Comparison of ENCODE assay signal across 14 cellular contexts in the genomic region with DNA sequence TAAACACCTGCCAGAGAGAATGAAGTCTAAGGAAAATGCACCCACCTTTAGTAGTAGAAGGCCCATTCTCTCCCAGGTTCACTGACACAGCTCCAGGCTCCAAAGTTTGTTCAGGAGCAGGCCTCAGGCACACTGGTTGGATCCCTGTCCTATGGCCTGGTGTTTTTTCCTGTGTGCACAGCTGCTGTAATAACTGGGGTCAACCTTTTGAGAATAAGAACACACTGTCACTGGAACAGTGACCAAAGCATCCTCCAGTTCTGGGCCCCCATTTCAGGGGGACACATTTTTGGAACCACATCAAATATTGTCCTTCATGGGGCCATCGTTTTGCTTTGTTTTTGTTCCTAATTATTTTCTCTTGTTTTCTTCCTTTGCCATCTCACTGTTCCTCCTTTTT.
DNase-seq lines count a peak whose midpoint lies in the region; ATAC-seq and TF ChIP-seq lines count a peak whose summit lies in the region.
"Had no signal": no experiment of that assay in that cellular context is flagged by ENCODE, and none has a peak within 500 bp of the region (broad histone marks: within the 10 kb centered on the region; RNA-seq: fewer than 3 reads in every experiment).

No MANE protein-coding gene starts in this region.

- 0% methylated on average over 1 of the region's 1 CpG for WGBS in mammary epithelial cell (ENCODE audit: low coverage, missing lambda C conversion rate)

- no peaks in the 10 kb centered on the region for H3K9me3 ChIP-seq in breast epithelium
- no peaks in the 10 kb centered on the region for H3K9me3 ChIP-seq in mammary epithelial cell (replicated peaks; ENCODE audit: insufficient read depth, low read length)
- no peaks in the 10 kb centered on the region for H3K9me3 ChIP-seq in vagina

- dilution Hi-C loops in mammary epithelial cell (cut with HindIII; ENCODE audit: low sequenced_read_pairs) = no loop called here

- in situ Hi-C loops in mammary epithelial cell (cut with MboI; ENCODE audit: low sequenced_read_pairs in 2 of 2) = no loop called here

- H2AFZ ChIP-seq in mammary epithelial cell (ENCODE audit: low read depth, low read length) = no peak overlapping the region

- H3K27me3 ChIP-seq in breast epithelium (no peaks in the 10 kb centered on the region), mammary epithelial cell (ENCODE audit: insufficient read depth, low read length) (no peaks in the 10 kb centered on the region), vagina (no peaks in the 10 kb centered on the region)
- H3K27me3 ChIP-seq: BLaER1 treated with 17β-estradiol and CSF1 and Interleukin-3, amounts not matched to agents 10 nM and 100 nM had no signal

- TF ChIP-seq POLR2A in breast epithelium (IDR thresholded peaks at IDR 0.05) = no peak
- no peak for TF ChIP-seq POLR2A in vagina (IDR thresholded peaks at IDR 0.05)

- TF ChIP-seq CTCF in breast epithelium (IDR thresholded peaks at IDR 0.05) = no peak
- no peak for TF ChIP-seq CTCF in mammary epithelial cell (conservative IDR thresholded peaks at IDR 0.05 in 1 of 2, IDR thresholded peaks at IDR 0.05 in 1 of 2; ENCODE audit: extremely low read depth in 1 of 2, insufficient read depth in 1 of 2, low read depth in 1 of 2, low read length in 2 of 2)
- no peak for TF ChIP-seq CTCF in osteocyte (IDR thresholded peaks at IDR 0.05)
- no peak for TF ChIP-seq CTCF in vagina (IDR thresholded peaks at IDR 0.05)

- H3K4me3 ChIP-seq in breast epithelium = no peak overlapping the region
- H3K4me3 ChIP-seq in mammary epithelial cell (replicated peaks in 1 of 3; ENCODE audit: insufficient read depth in 1 of 3, low read depth in 2 of 3, low read length in 3 of 3) = no peak overlapping the region
- no peak overlapping the region for H3K4me3 ChIP-seq in vagina
- H3K4me3 ChIP-seq: BLaER1 treated with 17β-estradiol and CSF1 and Interleukin-3, amounts not matched to agents 10 nM and 100 nM had no signal

- H3K27ac ChIP-seq in breast epithelium (peak overlapping the region; percentile 37 to 69), mammary epithelial cell (ENCODE audit: insufficient read depth, low read depth, low read length) (no peak overlapping the region), vagina (no peak overlapping the region)
- H3K27ac ChIP-seq: BLaER1 treated with 17β-estradiol and CSF1 and Interleukin-3, amounts not matched to agents 10 nM and 100 nM had no signal

- CTCF ChIA-PET in mammary epithelial cell (lab: Charles Lee; ENCODE audit: low non-redundant PET) = no interaction called here

- no peaks in the 10 kb centered on the region for H3K27me3 Mint-ChIP-seq in osteocyte (ENCODE audit: unreplicated experiment)
- H3K27me3 Mint-ChIP-seq: CD4-positive, CD25-positive, alpha-beta regulatory T cell had no signal

- no peak overlapping the region for H3K9ac ChIP-seq in mammary epithelial cell (ENCODE audit: insufficient read depth, low read length)
- H3K9ac ChIP-seq: BLaER1 treated with 17β-estradiol and CSF1 and Interleukin-3, amounts not matched to agents 10 nM and 100 nM had no signal

- peak overlapping the region; percentile 80 for H3K27ac Mint-ChIP-seq in osteocyte (ENCODE audit: unreplicated experiment)
- H3K27ac Mint-ChIP-seq: CD4-positive, CD25-positive, alpha-beta regulatory T cell had no signal

- peaks cover 30% of the 10 kb centered on the region for H3K36me3 Mint-ChIP-seq in osteocyte (ENCODE audit: unreplicated experiment)

- no peaks in the 10 kb centered on the region for H4K20me1 ChIP-seq in mammary epithelial cell (ENCODE audit: insufficient read depth, low read length)
- H4K20me1 ChIP-seq: BLaER1 treated with 17β-estradiol and CSF1 and Interleukin-3, amounts not matched to agents 10 nM and 100 nM had no signal

- no peaks in the 10 kb centered on the region for H3K9me3 Mint-ChIP-seq in osteocyte (ENCODE audit: unreplicated experiment)

- no peaks in the 10 kb centered on the region for H3K79me2 ChIP-seq in mammary epithelial cell (ENCODE audit: insufficient read depth, low read length)

- H3K4me2 ChIP-seq in mammary epithelial cell (ENCODE audit: insufficient read depth, low read depth, low read length) = no peak overlapping the region

- peaks cover 69% of the 10 kb centered on the region for H3K4me1 Mint-ChIP-seq in osteocyte (ENCODE audit: unreplicated experiment)
- H3K4me1 Mint-ChIP-seq: CD4-positive, CD25-positive, alpha-beta regulatory T cell had no signal

- ATAC-seq in GM21447 (IDR thresholded peaks at IDR 0.05; ENCODE audit: unreplicated experiment) = no peak
- ATAC-seq: HepG2 had no signal

- BruUV-seq in mammary epithelial cell (replicated peaks; lab: Mats Ljungman, UMichigan) = no TSS peak

- H3K4me1 ChIP-seq in breast epithelium = no peaks in the 10 kb centered on the region
- H3K4me1 ChIP-seq in mammary epithelial cell (ENCODE audit: insufficient read depth, low read length) = no peaks in the 10 kb centered on the region
- no peaks in the 10 kb centered on the region for H3K4me1 ChIP-seq in vagina

- no peak overlapping the region for H3K4me3 Mint-ChIP-seq in osteocyte (ENCODE audit: unreplicated experiment)
- H3K4me3 Mint-ChIP-seq: CD4-positive, CD25-positive, alpha-beta regulatory T cell had no signal

- no peaks in the 10 kb centered on the region for H3K36me3 ChIP-seq in breast epithelium
- H3K36me3 ChIP-seq in mammary epithelial cell (ENCODE audit: insufficient read depth, low read length) = no peaks in the 10 kb centered on the region
- H3K36me3 ChIP-seq in vagina = no peaks in the 10 kb centered on the region

- intact Hi-C loops in breast epithelium (cut with DNase I; ENCODE audit: low total_unique reads) = no loop called here
- intact Hi-C loops in mammary epithelial cell (cut with micrococcal nuclease) = no loop called here
- intact Hi-C loops in vagina (cut with DNase I) = no loop called here

- DNase-seq in breast epithelium (ENCODE audit: low spot score in 2 of 2) (no peak), mammary epithelial cell (no peak), NCI-H146 treated with DMSO at 0.1 percent for 48 hours (lab: John Stamatoyannopoulos, UW; ENCODE audit: unreplicated experiment) (peak; percentile 16), osteocyte (ENCODE audit: extremely low spot score, unreplicated experiment) (no peak), vagina (ENCODE audit: extremely low spot score in 2 of 2) (peak; percentile 61 to 62), NCI-H446 treated with DMSO at 0.1 percent for 48 hours (lab: John Stamatoyannopoulos, UW) (no peak), NCI-H128 (lab: John Stamatoyannopoulos, UW; ENCODE audit: unreplicated experiment) (no peak)
- DNase-seq: ACHN; Calu3; CD4-positive, CD25-positive, alpha-beta regulatory T cell; DMS 273 treated with DMSO at 0.1 percent for 48 hours had no signal

Comparison
In these comparisons a context has a peak if more than half of its experiments do, and no peak if none do; other contexts are left out.
1. H3K27ac ChIP-seq: peak in breast epithelium (2 of 2); none in mammary epithelial cell (single experiment) and vagina (single experiment).
2. DNase-seq: peak in NCI-H146 treated with DMSO at 0.1 percent for 48 hours (single experiment) and vagina (2 of 2); none in breast epithelium (0 of 2), mammary epithelial cell (single experiment), osteocyte (single experiment), NCI-H446 treated with DMSO at 0.1 percent for 48 hours (single experiment) and NCI-H128 (single experiment).